In the genomic region with DNA sequence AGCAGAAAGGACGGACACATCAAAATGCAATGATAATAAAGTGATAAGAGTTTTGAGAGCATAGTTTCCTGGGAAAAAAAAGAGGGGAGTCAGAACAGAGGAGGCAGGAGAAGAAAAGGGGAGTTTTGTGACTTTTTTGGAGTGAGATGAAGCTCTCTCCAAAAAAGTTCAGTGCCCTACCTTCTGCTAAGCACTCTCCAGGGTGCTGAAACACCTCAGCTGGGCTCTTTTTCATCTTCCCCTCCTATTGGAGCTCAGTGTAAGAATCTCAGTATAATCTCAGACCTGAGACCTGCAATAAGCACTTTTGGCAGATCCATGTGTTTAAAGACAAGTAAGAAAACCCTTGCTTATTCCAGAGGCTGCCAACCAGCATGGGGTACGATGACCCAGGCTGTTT, we compare ENCODE assay signal across 2 cellular contexts.
TF ChIP-seq lines count a peak whose summit lies in the region.

No MANE protein-coding gene starts in this region.

TF ChIP-seq in HCT116, 20 proteins besides CTCF, POLR2A, EP300 and RAD21:
- TF ChIP-seq TCF7L2 (IDR thresholded peaks at IDR 0.05; ENCODE audit: borderline replicate concordance, extremely low read depth, insufficient read depth, insufficient read length) = no peak
- no peak for TF ChIP-seq FOSL1 (IDR thresholded peaks at IDR 0.05; ENCODE audit: low read depth)
- TF ChIP-seq, protein P1, sequence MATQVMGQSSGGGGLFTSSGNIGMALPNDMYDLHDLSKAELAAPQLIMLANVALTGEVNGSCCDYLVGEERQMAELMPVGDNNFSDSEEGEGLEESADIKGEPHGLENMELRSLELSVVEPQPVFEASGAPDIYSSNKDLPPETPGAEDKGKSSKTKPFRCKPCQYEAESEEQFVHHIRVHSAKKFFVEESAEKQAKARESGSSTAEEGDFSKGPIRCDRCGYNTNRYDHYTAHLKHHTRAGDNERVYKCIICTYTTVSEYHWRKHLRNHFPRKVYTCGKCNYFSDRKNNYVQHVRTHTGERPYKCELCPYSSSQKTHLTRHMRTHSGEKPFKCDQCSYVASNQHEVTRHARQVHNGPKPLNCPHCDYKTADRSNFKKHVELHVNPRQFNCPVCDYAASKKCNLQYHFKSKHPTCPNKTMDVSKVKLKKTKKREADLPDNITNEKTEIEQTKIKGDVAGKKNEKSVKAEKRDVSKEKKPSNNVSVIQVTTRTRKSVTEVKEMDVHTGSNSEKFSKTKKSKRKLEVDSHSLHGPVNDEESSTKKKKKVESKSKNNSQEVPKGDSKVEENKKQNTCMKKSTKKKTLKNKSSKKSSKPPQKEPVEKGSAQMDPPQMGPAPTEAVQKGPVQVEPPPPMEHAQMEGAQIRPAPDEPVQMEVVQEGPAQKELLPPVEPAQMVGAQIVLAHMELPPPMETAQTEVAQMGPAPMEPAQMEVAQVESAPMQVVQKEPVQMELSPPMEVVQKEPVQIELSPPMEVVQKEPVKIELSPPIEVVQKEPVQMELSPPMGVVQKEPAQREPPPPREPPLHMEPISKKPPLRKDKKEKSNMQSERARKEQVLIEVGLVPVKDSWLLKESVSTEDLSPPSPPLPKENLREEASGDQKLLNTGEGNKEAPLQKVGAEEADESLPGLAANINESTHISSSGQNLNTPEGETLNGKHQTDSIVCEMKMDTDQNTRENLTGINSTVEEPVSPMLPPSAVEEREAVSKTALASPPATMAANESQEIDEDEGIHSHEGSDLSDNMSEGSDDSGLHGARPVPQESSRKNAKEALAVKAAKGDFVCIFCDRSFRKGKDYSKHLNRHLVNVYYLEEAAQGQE (IDR thresholded peaks at IDR 0.05; ENCODE audit: low read depth) = peak; percentile 58

TF ChIP-seq in H1, 55 proteins besides CTCF, POLR2A, EP300 and RAD21:
- TF ChIP-seq TBP (IDR thresholded peaks at IDR 0.05; ENCODE audit: low read depth, low read length) (no peak), POLR2AphosphoS5 (IDR thresholded peaks at IDR 0.05; ENCODE audit: low read depth, low read length) (no peak), CHD2 (IDR thresholded peaks at IDR 0.05; ENCODE audit: low read length) (no peak), HDAC6 (IDR thresholded peaks at IDR 0.05; ENCODE audit: low read depth, low read length) (no peak), SIN3A (conservative IDR thresholded peaks at IDR 0.05 in 1 of 2, IDR thresholded peaks at IDR 0.05 in 1 of 2; ENCODE audit: low read depth in 1 of 2, low read length in 2 of 2) (peak; percentile 64 to 91; a peak in 2 of 4 replicates), NRF1 (IDR thresholded peaks at IDR 0.05; ENCODE audit: low read depth, low read length) (no peak), CBX5 (IDR thresholded peaks at IDR 0.05; ENCODE audit: low read depth, low read length) (no peak), KDM4A (IDR thresholded peaks at IDR 0.05; ENCODE audit: low read depth, low read length, severe bottlenecking) (no peak)
